Comparison of ENCODE assay signal across 8 cellular contexts in genomic region chr19:3984584-3984907, GRCh38. TPM values are rescaled to one million over a fixed set of nuclear protein-coding genes. Genes with fewer than 3 reads are reported as not detected.
DNase-seq lines count a peak whose midpoint lies in the region; ATAC-seq and TF ChIP-seq lines count a peak whose summit lies in the region.
"Had no signal": no experiment of that assay in that cellular context is flagged by ENCODE, and none has a peak within 500 bp of the region (broad histone marks: within the 10 kb centered on the region; RNA-seq: fewer than 3 reads in every experiment).

No MANE protein-coding gene starts in this region.

- peaks cover 13% of the 10 kb centered on the region for H3K4me1 ChIP-seq in iPS-15b (ENCODE audit: control insufficient read depth, insufficient read depth, low read length)

- in situ Hi-C loops in KBM-7 (cut with MboI; ENCODE audit: low pct_unique_long_range_greater_than_20kb, low sequenced_read_pairs): no loop called here

- peaks cover 46% of the 10 kb centered on the region for H3K27me3 Mint-ChIP-seq in HFFc6 (ENCODE audit: insufficient read depth)
- H3K27me3 Mint-ChIP-seq in stimulated activated naive CD8-positive, alpha-beta T cell treated with anti-CD3 and anti-CD28 coated beads, Interleukin-15, amount 100 ng/mL, for 72 hours: no peaks in the 10 kb centered on the region

- peaks cover 49% of the 10 kb centered on the region for H3K4me1 Mint-ChIP-seq in HFFc6 (ENCODE audit: low read depth)
- peaks cover 80% of the 10 kb centered on the region for H3K4me1 Mint-ChIP-seq in stimulated activated naive CD8-positive, alpha-beta T cell treated with anti-CD3 and anti-CD28 coated beads, Interleukin-15, amount 100 ng/mL, for 72 hours

- no peaks in the 10 kb centered on the region for H3K27me3 ChIP-seq in iPS-15b (ENCODE audit: control insufficient read depth, insufficient read depth, low read length)

- peak overlapping the region; percentile 99 for H3K4me3 Mint-ChIP-seq in HFFc6
- H3K4me3 Mint-ChIP-seq in stimulated activated naive CD8-positive, alpha-beta T cell treated with anti-CD3 and anti-CD28 coated beads, Interleukin-15, amount 100 ng/mL, for 72 hours: peak overlapping the region; percentile 93 to 98

- H3K36me3 Mint-ChIP-seq in HFFc6 (ENCODE audit: low read depth): peaks cover 39% of the 10 kb centered on the region
- H3K36me3 Mint-ChIP-seq in activated naive CD4-positive, alpha-beta T cell treated with anti-CD3 and anti-CD28 coated beads, Interleukin-2, amount 50 U/mL, for 72 hours: peaks cover 44 to 52% of the 10 kb centered on the region in 2 donors

- no peak for ATAC-seq in activated naive CD4-positive, alpha-beta T cell treated with anti-CD3 and anti-CD28 coated beads, Interleukin-2, amount 50 U/mL, for 72 hours
- ATAC-seq in stimulated activated naive CD8-positive, alpha-beta T cell treated with anti-CD3 and anti-CD28 coated beads, Interleukin-15, amount 100 ng/mL, for 72 hours: no peak
- no peak for ATAC-seq in GM21423 (IDR thresholded peaks at IDR 0.05; ENCODE audit: unreplicated experiment)

- H3K9ac ChIP-seq in iPS-15b (ENCODE audit: low read depth, low read length): peak overlapping the region; percentile 98

- TF ChIP-seq CTCF in HFFc6 (IDR thresholded peaks at IDR 0.05): no peak

- H3K27ac Mint-ChIP-seq in HFFc6: peak overlapping the region; percentile 98
- peak overlapping the region; percentile 96 to 98 for H3K27ac Mint-ChIP-seq in activated naive CD4-positive, alpha-beta T cell treated with anti-CD3 and anti-CD28 coated beads, Interleukin-2, amount 50 U/mL, for 72 hours
- peak overlapping the region; percentile 98 to 99 for H3K27ac Mint-ChIP-seq in stimulated activated naive CD8-positive, alpha-beta T cell treated with anti-CD3 and anti-CD28 coated beads, Interleukin-15, amount 100 ng/mL, for 72 hours

- H3K9me3 Mint-ChIP-seq in HFFc6: peaks cover 12% of the 10 kb centered on the region
- H3K9me3 Mint-ChIP-seq in activated naive CD4-positive, alpha-beta T cell treated with anti-CD3 and anti-CD28 coated beads, Interleukin-2, amount 50 U/mL, for 72 hours: no peaks in the 10 kb centered on the region
- H3K9me3 Mint-ChIP-seq in stimulated activated naive CD8-positive, alpha-beta T cell treated with anti-CD3 and anti-CD28 coated beads, Interleukin-15, amount 100 ng/mL, for 72 hours: no peaks in the 10 kb centered on the region

- no peaks in the 10 kb centered on the region for H3K9me3 ChIP-seq in iPS-15b (ENCODE audit: control insufficient read depth, insufficient read depth, low read length)

- DNase-seq in HFFc6 (no peak), KBM-7 (no peak)
- DNase-seq in activated naive CD4-positive, alpha-beta T cell treated with anti-CD3 and anti-CD28 coated beads, Interleukin-2, amount 50 U/mL, for 72 hours (ENCODE audit: low spot score in 2 of 2): no peak
- DNase-seq in stimulated activated naive CD8-positive, alpha-beta T cell treated with anti-CD3 and anti-CD28 coated beads, Interleukin-15, amount 100 ng/mL, for 72 hours: no peak
- no peak for DNase-seq in stimulated activated naive CD4-positive, alpha-beta T cell (lab: John Stamatoyannopoulos, UW)

- peaks cover 52% of the 10 kb centered on the region for H3K36me3 ChIP-seq in iPS-15b (ENCODE audit: control insufficient read depth, insufficient read depth, low read length)

- peak overlapping the region; percentile 89 for H3K4me3 ChIP-seq in iPS-15b (ENCODE audit: low read depth, low read length)

RNA-seq across cellular contexts. Expression of gene EEF2, which starts 0.7 kb away (rescaled TPM):
- 1,000 to 10,000 TPM; 2,555 to 2,867 (median 2,696) TPM for total RNA-seq in HFFc6 (2021; fragmentation: NEBNext Ultra II Directional; extraction: Animal tissue kit (Norgen Biotek cat#: 25700))
- total RNA-seq in activated naive CD4-positive, alpha-beta T cell treated with anti-CD3 and anti-CD28 coated beads, Interleukin-2, amount 50 U/mL, for 72 hours: 1,000 to 10,000 TPM; 3,216 to 3,705 TPM

RNA-seq across cellular contexts. Expression of gene DAPK3, which starts 13.6 kb away (rescaled TPM):
- total RNA-seq in HFFc6 (2021; fragmentation: NEBNext Ultra II Directional; extraction: Animal tissue kit (Norgen Biotek cat#: 25700)): 100 to 1,000 TPM; 116 to 140 (median 128) TPM
- 10 to 100 TPM; 28.4 to 61.4 TPM for total RNA-seq in activated naive CD4-positive, alpha-beta T cell treated with anti-CD3 and anti-CD28 coated beads, Interleukin-2, amount 50 U/mL, for 72 hours

RNA-seq across cellular contexts. Expression of gene PIAS4, which starts 23.0 kb away (rescaled TPM):
- total RNA-seq in HFFc6 (2021; fragmentation: NEBNext Ultra II Directional; extraction: Animal tissue kit (Norgen Biotek cat#: 25700)): 10 to 100 TPM; 20.0 to 26.0 (median 23.3) TPM
- total RNA-seq in activated naive CD4-positive, alpha-beta T cell treated with anti-CD3 and anti-CD28 coated beads, Interleukin-2, amount 50 U/mL, for 72 hours: 10 to 100 TPM; 28.0 to 30.6 TPM

RNA-seq across cellular contexts. Expression of gene NMRK2, which starts 51.7 kb away (rescaled TPM):
- total RNA-seq in HFFc6 (2021; fragmentation: NEBNext Ultra II Directional; extraction: Animal tissue kit (Norgen Biotek cat#: 25700)): not detected
- not detected for total RNA-seq in activated naive CD4-positive, alpha-beta T cell treated with anti-CD3 and anti-CD28 coated beads, Interleukin-2, amount 50 U/mL, for 72 hours
- total RNA-seq: T-helper 2 cell treated with Interferon-gamma antibody and Interleukin-4, amounts not matched to agents 100 ng/mL and 5 ng/mL, for 36 hours had no signal
